In genomic region chr5:179926657-179927056, GRCh38 we compare ENCODE assay signal across 29 cellular contexts.
"Had no signal": no experiment of that assay in that cellular context is flagged by ENCODE, and none has a peak within 500 bp of the region (broad histone marks: within the 10 kb centered on the region; RNA-seq: fewer than 3 reads in every experiment).

No MANE protein-coding gene starts in this region.

- H3K36me3 Mint-ChIP-seq: immature natural killer cell; naive thymus-derived CD4-positive, alpha-beta T cell; natural killer cell treated with Interleukin-12 subunit alpha and Interleukin-12 subunit beta and Interleukin-15 and Interleukin-18, amount 100 ng/mL, for 72 hours had no signal

- H3K9me3 ChIP-seq: left ventricle myocardium inferior, mucosa of descending colon, stomach, thoracic aorta, tibial artery, upper lobe of right lung had no signal

- H3K4me1 ChIP-seq: left ventricle myocardium inferior, parathyroid adenoma, tibial artery, upper lobe of right lung had no signal

- H3K27ac ChIP-seq: left ventricle myocardium inferior, parathyroid adenoma, skin epidermis, stomach, thoracic aorta, tibial artery, upper lobe of right lung had no signal

- H3K4me3 Mint-ChIP-seq: immature natural killer cell; naive thymus-derived CD4-positive, alpha-beta T cell; natural killer cell treated with Interleukin-12 subunit alpha and Interleukin-12 subunit beta and Interleukin-15 and Interleukin-18, amount 100 ng/mL, for 72 hours; stimulated activated naive B cell treated with anti-CD40 and anti-IgM and Interleukin-4, amounts not matched to agents 10 μg/mL and 1 μg/mL and 100 μg/mL, for 72 hours had no signal

- H3K27ac Mint-ChIP-seq: immature natural killer cell; naive thymus-derived CD4-positive, alpha-beta T cell; natural killer cell treated with Interleukin-12 subunit alpha and Interleukin-12 subunit beta and Interleukin-15 and Interleukin-18, amount 100 ng/mL, for 72 hours; progenitor cell of endocrine pancreas; stimulated activated naive B cell treated with anti-CD40 and anti-IgM and Interleukin-4, amounts not matched to agents 10 μg/mL and 1 μg/mL and 100 μg/mL, for 72 hours had no signal

- H3K27me3 Mint-ChIP-seq: naive thymus-derived CD4-positive, alpha-beta T cell; natural killer cell treated with Interleukin-12 subunit alpha and Interleukin-12 subunit beta and Interleukin-15 and Interleukin-18, amount 100 ng/mL, for 72 hours; progenitor cell of endocrine pancreas; stimulated activated naive B cell treated with anti-CD40 and anti-IgM and Interleukin-4, amounts not matched to agents 10 μg/mL and 1 μg/mL and 100 μg/mL, for 72 hours had no signal

- H3K27me3 ChIP-seq: stomach, tibial artery, upper lobe of right lung had no signal

- H3K4me3 ChIP-seq: left ventricle myocardium inferior, lung, mucosa of descending colon, skin epidermis, stomach, thoracic aorta, tibial artery, upper lobe of right lung had no signal

- H3K9me3 Mint-ChIP-seq: immature natural killer cell; natural killer cell treated with Interleukin-12 subunit alpha and Interleukin-12 subunit beta and Interleukin-15 and Interleukin-18, amount 100 ng/mL, for 72 hours had no signal

- DNase-seq: hypothalamus; immature natural killer cell; kidney; left colon; left ventricle myocardium inferior; mesendoderm; midbrain; mucosa of descending colon; naive thymus-derived CD4-positive, alpha-beta T cell; nucleus accumbens; retina; right cardiac atrium; stimulated activated CD4-positive, alpha-beta T cell treated with anti-CD3 and anti-CD28 coated beads, Interleukin-12 subunit alpha, Interleukin-12 subunit beta, amount 100 ng/mL, for 4 hours; stimulated activated CD4-positive, alpha-beta T cell treated with anti-CD3 and anti-CD28 coated beads, Interleukin-15, amount 100 ng/mL, for 24 hours; stimulated activated CD4-positive, alpha-beta T cell treated with anti-CD3 and anti-CD28 coated beads, Interleukin-2, amount 100 ng/mL, for 24 hours; stimulated activated CD4-positive, alpha-beta T cell treated with anti-CD3 and anti-CD28 coated beads, Interleukin-4, amount 100 ng/mL, for 1 hour; stimulated activated naive B cell treated with anti-CD40 and anti-IgM and Interleukin-4, amounts not matched to agents 10 μg/mL and 1 μg/mL and 100 μg/mL, for 72 hours; stimulated activated naive CD8-positive, alpha-beta T cell treated with anti-CD3 and anti-CD28 coated beads, Interleukin-15, Interleukin-2, amounts not matched to agents 100 U/mL and 50 U/mL, for 24 hours; stomach; tibial artery; trophoblast cell; upper lobe of right lung had no signal

- H3K4me1 Mint-ChIP-seq: immature natural killer cell; naive thymus-derived CD4-positive, alpha-beta T cell had no signal

- H3K36me3 ChIP-seq: left ventricle myocardium inferior, stomach, thoracic aorta, tibial artery, upper lobe of right lung had no signal

- ATAC-seq: left colon; mucosa of descending colon; naive thymus-derived CD4-positive, alpha-beta T cell; natural killer cell treated with Interleukin-12 subunit alpha and Interleukin-12 subunit beta and Interleukin-15 and Interleukin-18, amount 100 ng/mL, for 72 hours; right cardiac atrium; sciatic nerve; stimulated activated naive B cell treated with anti-CD40 and anti-IgM and Interleukin-4, amounts not matched to agents 10 μg/mL and 1 μg/mL and 100 μg/mL, for 72 hours; stimulated activated naive CD8-positive, alpha-beta T cell treated with anti-CD3 and anti-CD28 coated beads, Interleukin-15, Interleukin-2, amounts not matched to agents 100 U/mL and 50 U/mL, for 24 hours; upper lobe of right lung had no signal
